Comparison of ENCODE assay signal across 23 cellular contexts in genomic region chr2:233611284-233611683, GRCh38. TPM values are rescaled to one million over a fixed set of nuclear protein-coding genes. Genes with fewer than 3 reads are reported as not detected.
DNase-seq lines count a peak whose midpoint lies in the region; ATAC-seq, FAIRE-seq and TF ChIP-seq lines count a peak whose summit lies in the region.
"Had no signal": no experiment of that assay in that cellular context is flagged by ENCODE, and none has a peak within 500 bp of the region (broad histone marks: within the 10 kb centered on the region; RNA-seq: fewer than 3 reads in every experiment).

No MANE protein-coding gene starts in this region.

- in situ Hi-C loops in HepG2 (cut with HindIII; ENCODE audit: extremely low pct_ligation_motif_present, low pct_unique_long_range_greater_than_20kb): no loop called here
- in situ Hi-C loops in K562 (cut with MboI): no loop called here

- no peaks in the 10 kb centered on the region for H4K20me1 ChIP-seq in HepG2 (ENCODE audit: insufficient read depth, low read length)
- no peaks in the 10 kb centered on the region for H4K20me1 ChIP-seq in K562 (replicated peaks; ENCODE audit: control insufficient read depth, insufficient read depth, low read length)
- H4K20me1 ChIP-seq: BLaER1 had no signal

- peak; percentile 19 for DNase-seq in HepG2 (ENCODE audit: low spot score)
- no peak for DNase-seq in right lobe of liver
- DNase-seq in K562 (ENCODE audit: extremely low read depth in 1 of 4, low spot score in 3 of 4): no peak
- no peak for DNase-seq in NCI-H1048 (lab: John Stamatoyannopoulos, UW)
- DNase-seq in Caco-2: no peak
- DNase-seq: ACHN; BE2C; C1 segment of cervical spinal cord; Calu3; CD4-positive, alpha-beta memory T cell; CD4-positive, CD25-positive, alpha-beta regulatory T cell; CD8-positive, alpha-beta memory T cell; DMS79 treated with DMSO at 0.1 percent for 48 hours; GF-D8 had no signal

- TF ChIP-seq CTCF in HepG2 (CRISPR knock-in tag; IDR thresholded peaks at IDR 0.05): no peak
- no peak for TF ChIP-seq CTCF in right lobe of liver (IDR thresholded peaks at IDR 0.05)
- no peak for TF ChIP-seq CTCF in K562 (IDR thresholded peaks at IDR 0.05 in 2 of 3, conservative IDR thresholded peaks at IDR 0.05 in 1 of 3; ENCODE audit: insufficient read depth in 2 of 3, low read depth in 1 of 3, low read length in 3 of 3)
- TF ChIP-seq CTCF in Caco-2 (IDR thresholded peaks at IDR 0.05; ENCODE audit: insufficient read depth in 1 of 2, low read depth in 1 of 2, low read length in 1 of 2, severe bottlenecking in 1 of 2, unreplicated experiment in 1 of 2): no peak

- H3K4me3 ChIP-seq in HepG2 (replicated peaks in 1 of 3; ENCODE audit: insufficient read depth in 1 of 3, low read depth in 2 of 3, low read length in 3 of 3): no peak overlapping the region
- no peak overlapping the region for H3K4me3 ChIP-seq in right lobe of liver
- no peak overlapping the region for H3K4me3 ChIP-seq in K562
- no peak overlapping the region for H3K4me3 ChIP-seq in Caco-2 (ENCODE audit: low read depth, low read length)
- H3K4me3 ChIP-seq: BLaER1 had no signal

- H3K79me2 ChIP-seq in HepG2 (ENCODE audit: insufficient read depth, low read length) (no peaks in the 10 kb centered on the region), K562 (ENCODE audit: control insufficient read depth, insufficient read depth, low read length) (no peaks in the 10 kb centered on the region)

- TF ChIP-seq POLR2A in HepG2 (IDR thresholded peaks at IDR 0.05; ENCODE audit: insufficient read depth in 1 of 2, low read depth in 2 of 2, low read length in 2 of 2) (no peak), right lobe of liver (IDR thresholded peaks at IDR 0.05) (no peak), K562 (conservative IDR thresholded peaks at IDR 0.05) (no peak)

- BruUV-seq in HepG2 (replicated peaks; lab: Mats Ljungman, UMichigan): no TSS peak
- no TSS peak for BruUV-seq in K562 (replicated peaks; lab: Mats Ljungman, UMichigan)
- no TSS peak for BruUV-seq in Caco-2 (replicated peaks; lab: Mats Ljungman, UMichigan)

- H3K9me1 ChIP-seq in K562 (ENCODE audit: control insufficient read depth, insufficient read depth, low read length): no peaks in the 10 kb centered on the region

- no peaks in the 10 kb centered on the region for H3K4me1 Mint-ChIP-seq in Caco-2 (ENCODE audit: low read depth, unreplicated experiment)
- H3K4me1 Mint-ChIP-seq: CD14-positive monocyte; CD4-positive, alpha-beta memory T cell; CD4-positive, CD25-positive, alpha-beta regulatory T cell; CD8-positive, alpha-beta memory T cell had no signal

- H3K27ac ChIP-seq in HepG2 (ENCODE audit: extremely low read length, insufficient read depth, low read length): no peak overlapping the region
- H3K27ac ChIP-seq in right lobe of liver: no peak overlapping the region
- no peak overlapping the region for H3K27ac ChIP-seq in K562 (ENCODE audit: extremely low read depth, low read depth, low read length)
- H3K27ac ChIP-seq: 22Rv1, BLaER1 had no signal

- FAIRE-seq in HepG2 (lab: Jason Lieb, UNC) (no peak), K562 (lab: Jason Lieb, UNC) (no peak)
- FAIRE-seq: G401.6, GM12891, GM19239 had no signal

- H2AFZ ChIP-seq in HepG2 (ENCODE audit: low read length) (no peak overlapping the region), K562 (ENCODE audit: low read depth, low read length) (no peak overlapping the region)

- no peaks in the 10 kb centered on the region for H3K36me3 Mint-ChIP-seq in Caco-2 (ENCODE audit: insufficient read depth, unreplicated experiment)
- H3K36me3 Mint-ChIP-seq: CD14-positive monocyte; CD4-positive, CD25-positive, alpha-beta regulatory T cell had no signal

- intact Hi-C loops in HepG2 (cut with micrococcal nuclease; ENCODE audit: unreplicated experiment): no loop called here
- intact Hi-C loops in right lobe of liver (cut with DNase I): no loop called here
- intact Hi-C loops in K562 (cut with micrococcal nuclease): no loop called here
- intact Hi-C loops in Caco-2 (cut with micrococcal nuclease; ENCODE audit: unreplicated experiment): no loop called here

- no peaks in the 10 kb centered on the region for H3K4me1 ChIP-seq in HepG2 (ENCODE audit: insufficient read depth, low read length)
- H3K4me1 ChIP-seq in right lobe of liver: peaks cover 0 to 12% (median 5%) of the 10 kb centered on the region in 4 donors
- no peaks in the 10 kb centered on the region for H3K4me1 ChIP-seq in K562 (replicated peaks in 1 of 2; ENCODE audit: control insufficient read depth in 2 of 2, insufficient read depth in 2 of 2, low read length in 2 of 2)
- H3K4me1 ChIP-seq in Caco-2: no peaks in the 10 kb centered on the region
- H3K4me1 ChIP-seq: BE2C, BLaER1 had no signal

- H3K4me2 ChIP-seq in HepG2 (ENCODE audit: low read depth, low read length): no peak overlapping the region
- no peak overlapping the region for H3K4me2 ChIP-seq in K562 (ENCODE audit: insufficient read depth, low read length)
- H3K4me2 ChIP-seq: BLaER1 had no signal

- H3K36me3 ChIP-seq in HepG2 (replicated peaks in 1 of 2; ENCODE audit: control insufficient read depth in 1 of 2, insufficient read depth in 2 of 2, low read length in 2 of 2): no peaks in the 10 kb centered on the region
- no peaks in the 10 kb centered on the region for H3K36me3 ChIP-seq in right lobe of liver
- H3K36me3 ChIP-seq in K562 (ENCODE audit: control insufficient read depth, insufficient read depth, low read length): no peaks in the 10 kb centered on the region
- no peaks in the 10 kb centered on the region for H3K36me3 ChIP-seq in Caco-2 (ENCODE audit: control insufficient read depth, insufficient read depth, low read length)
- H3K36me3 ChIP-seq: BE2C, BLaER1 had no signal

- no peak for ATAC-seq in HepG2
- ATAC-seq in right lobe of liver: no peak
- ATAC-seq in K562: no peak

- no peaks in the 10 kb centered on the region for H3K27me3 ChIP-seq in HepG2 (ENCODE audit: control insufficient read depth in 1 of 2, insufficient read depth in 2 of 2, low read length in 2 of 2)
- no peaks in the 10 kb centered on the region for H3K27me3 ChIP-seq in right lobe of liver
- H3K27me3 ChIP-seq in K562 (ENCODE audit: control insufficient read depth in 2 of 2, insufficient read depth in 2 of 2, low read length in 2 of 2): no peaks in the 10 kb centered on the region
- no peaks in the 10 kb centered on the region for H3K27me3 ChIP-seq in Caco-2 (replicated peaks; ENCODE audit: control insufficient read depth, insufficient read depth, low read length)
- H3K27me3 ChIP-seq: BE2C, BLaER1 had no signal

- no peak overlapping the region for H3K4me3 Mint-ChIP-seq in Caco-2 (ENCODE audit: unreplicated experiment)
- H3K4me3 Mint-ChIP-seq: CD14-positive monocyte; CD4-positive, alpha-beta memory T cell; CD4-positive, CD25-positive, alpha-beta regulatory T cell; CD8-positive, alpha-beta memory T cell had no signal

- H3K9ac ChIP-seq in HepG2 (ENCODE audit: insufficient read depth, low read depth, low read length) (no peak overlapping the region), K562 (ENCODE audit: insufficient read depth in 1 of 2, low read depth in 2 of 2, low read length in 2 of 2) (no peak overlapping the region)
- H3K9ac ChIP-seq: BLaER1 had no signal

- POLR2A ChIA-PET in HepG2 (lab: Yijun Ruan, JAX): no interaction called here
- POLR2A ChIA-PET in K562 (lab: Yijun Ruan, JAX): no interaction called here
- POLR2A ChIA-PET in Caco-2 (lab: Charles Lee): no interaction called here

- CTCF ChIA-PET in HepG2 (lab: Yijun Ruan, JAX; ENCODE audit: low intra/inter-chr PET ratio, low total read pairs): no interaction called here
- CTCF ChIA-PET in K562 (lab: Yijun Ruan, JAX; ENCODE audit: low intra/inter-chr PET ratio): no interaction called here
- CTCF ChIA-PET in Caco-2 (lab: Charles Lee): no interaction called here

- no peak for TF ChIP-seq EP300 in HepG2 (IDR thresholded peaks at IDR 0.05; ENCODE audit: low read depth in 2 of 2, low read length in 2 of 2)
- TF ChIP-seq EP300 in HepG2 (CRISPR knock-in tag; IDR thresholded peaks at IDR 0.05; ENCODE audit: borderline replicate concordance): no peak
- TF ChIP-seq EP300 in K562 (IDR thresholded peaks at IDR 0.05; ENCODE audit: low read length): no peak

- no peak overlapping the region for H3K27ac Mint-ChIP-seq in Caco-2 (ENCODE audit: unreplicated experiment)
- H3K27ac Mint-ChIP-seq: CD14-positive monocyte; CD4-positive, alpha-beta memory T cell; CD4-positive, CD25-positive, alpha-beta regulatory T cell; CD8-positive, alpha-beta memory T cell had no signal

- 4% methylated on average over 4 of the region's 4 CpGs for WGBS in HepG2 (ENCODE audit: low lambda C conversion rate)
- WGBS in right lobe of liver (ENCODE audit: insufficient coverage, low coverage, low lambda C conversion rate, missing lambda C conversion rate): 57% methylated on average over 4 of the region's 4 CpGs
- 8% methylated on average over 4 of the region's 4 CpGs for WGBS in K562 (ENCODE audit: insufficient coverage, low coverage, missing lambda C conversion rate)

- peaks cover 28% of the 10 kb centered on the region for H3K9me3 Mint-ChIP-seq in Caco-2 (ENCODE audit: unreplicated experiment)

- H3K27me3 Mint-ChIP-seq in Caco-2 (ENCODE audit: insufficient read depth, unreplicated experiment): no peaks in the 10 kb centered on the region

- H3K9me3 ChIP-seq in HepG2 (ENCODE audit: low read length) (no peaks in the 10 kb centered on the region), right lobe of liver (no peaks in the 10 kb centered on the region), K562 (replicated peaks; ENCODE audit: control insufficient read depth, insufficient read depth, low read depth, low read length) (no peaks in the 10 kb centered on the region), Caco-2 (no peaks in the 10 kb centered on the region)

- no peak for TF ChIP-seq RAD21 in HepG2 (CRISPR knock-in tag; IDR thresholded peaks at IDR 0.05)
- TF ChIP-seq RAD21 in K562 (CRISPR knock-in tag; conservative IDR thresholded peaks at IDR 0.05 in 1 of 2, IDR thresholded peaks at IDR 0.05 in 1 of 2): no peak

RNA-seq across cellular contexts. Expression of gene UGT1A8, which starts 6.1 kb away (rescaled TPM):
- not detected in 2 replicates for total RNA-seq in HepG2 (2016; rRNA removed; fragmentation: Illumina TruSeq; extraction: Trizol)
- total RNA-seq in HepG2 (2016; cell fraction: cytosol; rRNA removed; fragmentation: Illumina TruSeq; extraction: Trizol; ENCODE audit: low read depth): not detected in 2 replicates
- not detected in 2 replicates for total RNA-seq in HepG2 (2016; cell fraction: insoluble cytoplasmic fraction; rRNA removed; fragmentation: Illumina TruSeq; extraction: Trizol)
- total RNA-seq in HepG2 (2016; cell fraction: membrane; rRNA removed; fragmentation: Illumina TruSeq; extraction: Trizol): not detected in 2 replicates
- total RNA-seq in HepG2 (2016; cell fraction: nucleus; rRNA removed; fragmentation: Illumina TruSeq; extraction: Trizol): not detected in 2 replicates
- not detected in 2 replicates for polyA plus RNA-seq in HepG2 (2011; rRNA removed)
- not detected in 2 replicates for polyA plus RNA-seq in HepG2 (2011; cell fraction: cytosol; rRNA removed)
- polyA plus RNA-seq in HepG2 (2011; cell fraction: nucleus; rRNA removed): not detected in 2 replicates
- polyA plus RNA-seq in HepG2 (2012): not detected in 2 replicates
- polyA plus RNA-seq in HepG2 (2016; cell fraction: cytosol; fragmentation: Illumina TruSeq; extraction: Trizol; ENCODE audit: low read depth): not detected in 2 replicates
- not detected in 2 replicates for polyA plus RNA-seq in HepG2 (2016; cell fraction: insoluble cytoplasmic fraction; fragmentation: Illumina TruSeq; extraction: Trizol; ENCODE audit: low read depth)
- not detected in 2 replicates for polyA plus RNA-seq in HepG2 (2016; cell fraction: membrane; fragmentation: Illumina TruSeq; extraction: Trizol; ENCODE audit: low read depth)
- polyA plus RNA-seq in HepG2 (2016; cell fraction: nucleus; fragmentation: Illumina TruSeq; extraction: Trizol; ENCODE audit: insufficient read depth, low read depth): not detected in 2 replicates
- polyA minus RNA-seq in HepG2 (2011; rRNA and poly(A)+ RNA removed; ENCODE audit: low replicate concordance): not detected in 2 replicates
- not detected in 2 replicates for polyA minus RNA-seq in HepG2 (2011; cell fraction: cytosol; rRNA and poly(A)+ RNA removed)
- polyA minus RNA-seq in HepG2 (2011; cell fraction: nucleus; rRNA and poly(A)+ RNA removed): not detected in 2 replicates
- total RNA-seq in right lobe of liver: 1 to 10 TPM in 3 of 6 experiments, under 1 TPM in 3; 0.51 to 3.8 (median 1.7) TPM
- total RNA-seq in K562 (2011; cell fraction: chromatin; rRNA removed; ENCODE audit: low replicate concordance): 0.23 and 0.39 TPM in 2 replicates
- total RNA-seq in K562 (2011; cell fraction: nucleolus; rRNA removed): 0.26 TPM in 1 of 2 replicates, not detected in the other
- 0.22 TPM in 1 of 2 replicates, not detected in the other for total RNA-seq in K562 (2011; cell fraction: nucleoplasm; rRNA removed)
- total RNA-seq in K562 (2014; rRNA removed): not detected in 2 replicates
- not detected in 2 replicates for total RNA-seq in K562 (2014; rRNA removed; fragmentation: Illumina TruSeq; extraction: Trizol)
- 0.04 TPM in 1 of 2 replicates, not detected in the other for total RNA-seq in K562 (2015; rRNA removed; fragmentation: Illumina TruSeq; extraction: Trizol)
- total RNA-seq in K562 (2021): not detected in 2 replicates
- not detected in 2 replicates for polyA plus RNA-seq in K562 (2011; rRNA removed)
- polyA plus RNA-seq in K562 (2011; cell fraction: cytosol; rRNA removed): not detected in 2 replicates
- not detected in 2 replicates for polyA plus RNA-seq in K562 (2011; cell fraction: nucleus; rRNA removed)
- not detected in 2 replicates for polyA plus RNA-seq in K562 (2012)
- not detected in 2 replicates for polyA plus RNA-seq in K562 (2014; fragmentation: Illumina TruSeq; extraction: Trizol)
- not detected for polyA plus RNA-seq in K562 (2014; fragmentation: Nextera tagmentation; extraction: Ambion mirVana)
- not detected in 2 replicates for polyA plus RNA-seq in K562 (2014; rRNA removed)
- 0.06 TPM in 1 of 2 replicates, not detected in the other for polyA minus RNA-seq in K562 (2011; rRNA and poly(A)+ RNA removed)
- not detected in 2 replicates for polyA minus RNA-seq in K562 (2011; cell fraction: cytosol; rRNA and poly(A)+ RNA removed)
- not detected in 2 replicates for polyA minus RNA-seq in K562 (2011; cell fraction: nucleus; rRNA and poly(A)+ RNA removed)
- 0.14 and 0.50 TPM in 2 replicates for total RNA-seq in Caco-2 (2022)
- total RNA-seq: A172; A673; Calu3; CD4-positive, alpha-beta memory T cell; CD4-positive, CD25-positive, alpha-beta regulatory T cell; CD8-positive, alpha-beta memory T cell had no signal
- polyA plus RNA-seq: AG04450; CD14-positive monocyte; CD4-positive, alpha-beta memory T cell; CD4-positive, CD25-positive, alpha-beta regulatory T cell; CD8-positive, alpha-beta memory T cell had no signal

RNA-seq across cellular contexts. Expression of gene UGT1A10, which starts 25.0 kb away (rescaled TPM):
- total RNA-seq in HepG2 (2016; rRNA removed; fragmentation: Illumina TruSeq; extraction: Trizol) (0.10 TPM in 1 of 2 replicates, not detected in the other), right lobe of liver (under 1 TPM in 1 of 6 experiments, not detected in 5; 0.11 TPM), K562 (2014; rRNA removed) (not detected in 2 replicates), K562 (2014; rRNA removed; fragmentation: Illumina TruSeq; extraction: Trizol) (not detected in 2 replicates), K562 (2015; rRNA removed; fragmentation: Illumina TruSeq; extraction: Trizol) (not detected in 2 replicates), K562 (2021) (not detected in 2 replicates), Caco-2 (2022) (0.77 and 1.0 TPM in 2 replicates)
- not detected in 2 replicates for total RNA-seq in HepG2 (2016; cell fraction: cytosol; rRNA removed; fragmentation: Illumina TruSeq; extraction: Trizol; ENCODE audit: low read depth)
- total RNA-seq in HepG2 (2016; cell fraction: insoluble cytoplasmic fraction; rRNA removed; fragmentation: Illumina TruSeq; extraction: Trizol): not detected in 2 replicates
- not detected in 2 replicates for total RNA-seq in HepG2 (2016; cell fraction: membrane; rRNA removed; fragmentation: Illumina TruSeq; extraction: Trizol)
- not detected in 2 replicates for total RNA-seq in HepG2 (2016; cell fraction: nucleus; rRNA removed; fragmentation: Illumina TruSeq; extraction: Trizol)
- polyA plus RNA-seq in HepG2 (2011; rRNA removed) (0.07 TPM in 1 of 2 replicates, not detected in the other), K562 (2011; rRNA removed) (not detected in 2 replicates), K562 (2014; fragmentation: Illumina TruSeq; extraction: Trizol) (not detected in 2 replicates), K562 (2014; fragmentation: Nextera tagmentation; extraction: Ambion mirVana) (not detected), K562 (2014; rRNA removed) (not detected in 2 replicates)
- not detected in 2 replicates for polyA plus RNA-seq in HepG2 (2011; cell fraction: cytosol; rRNA removed)
- polyA plus RNA-seq in HepG2 (2011; cell fraction: nucleus; rRNA removed): not detected in 2 replicates
- not detected in 2 replicates for polyA plus RNA-seq in HepG2 (2012)
- polyA plus RNA-seq in HepG2 (2016; cell fraction: cytosol; fragmentation: Illumina TruSeq; extraction: Trizol; ENCODE audit: low read depth): not detected in 2 replicates
- polyA plus RNA-seq in HepG2 (2016; cell fraction: insoluble cytoplasmic fraction; fragmentation: Illumina TruSeq; extraction: Trizol; ENCODE audit: low read depth): not detected in 2 replicates
- polyA plus RNA-seq in HepG2 (2016; cell fraction: membrane; fragmentation: Illumina TruSeq; extraction: Trizol; ENCODE audit: low read depth): not detected in 2 replicates
- not detected in 2 replicates for polyA plus RNA-seq in HepG2 (2016; cell fraction: nucleus; fragmentation: Illumina TruSeq; extraction: Trizol; ENCODE audit: insufficient read depth, low read depth)
- not detected in 2 replicates for polyA minus RNA-seq in HepG2 (2011; rRNA and poly(A)+ RNA removed; ENCODE audit: low replicate concordance)
- not detected in 2 replicates for polyA minus RNA-seq in HepG2 (2011; cell fraction: cytosol; rRNA and poly(A)+ RNA removed)
- polyA minus RNA-seq in HepG2 (2011; cell fraction: nucleus; rRNA and poly(A)+ RNA removed): not detected in 2 replicates
- 0.23 and 0.70 TPM in 2 replicates for total RNA-seq in K562 (2011; cell fraction: chromatin; rRNA removed; ENCODE audit: low replicate concordance)
- not detected in 2 replicates for total RNA-seq in K562 (2011; cell fraction: nucleolus; rRNA removed)
- total RNA-seq in K562 (2011; cell fraction: nucleoplasm; rRNA removed): 0.31 TPM in 1 of 2 replicates, not detected in the other
- polyA plus RNA-seq in K562 (2011; cell fraction: cytosol; rRNA removed): not detected in 2 replicates
- 0.07 and 0.14 TPM in 2 replicates for polyA plus RNA-seq in K562 (2011; cell fraction: nucleus; rRNA removed)
- 0.04 TPM in 2 replicates for polyA plus RNA-seq in K562 (2012)
- polyA minus RNA-seq in K562 (2011; rRNA and poly(A)+ RNA removed): not detected in 2 replicates
- not detected in 2 replicates for polyA minus RNA-seq in K562 (2011; cell fraction: cytosol; rRNA and poly(A)+ RNA removed)
- 0.22 TPM in 1 of 2 replicates, not detected in the other for polyA minus RNA-seq in K562 (2011; cell fraction: nucleus; rRNA and poly(A)+ RNA removed)
- total RNA-seq: A172; A673; CD4-positive, alpha-beta memory T cell; CD4-positive, CD25-positive, alpha-beta regulatory T cell; CD8-positive, alpha-beta memory T cell had no signal
- polyA plus RNA-seq: AG04450; CD14-positive monocyte; CD4-positive, alpha-beta memory T cell; CD4-positive, CD25-positive, alpha-beta regulatory T cell; CD8-positive, alpha-beta memory T cell had no signal

RNA-seq across cellular contexts. Expression of gene USP40, which starts 44.7 kb away (rescaled TPM):
- 41.0 and 57.2 TPM in 2 replicates for total RNA-seq in HepG2 (2016; rRNA removed; fragmentation: Illumina TruSeq; extraction: Trizol)
- total RNA-seq in HepG2 (2016; cell fraction: cytosol; rRNA removed; fragmentation: Illumina TruSeq; extraction: Trizol; ENCODE audit: low read depth): 7.5 and 8.1 TPM in 2 replicates
- 39.8 and 59.3 TPM in 2 replicates for total RNA-seq in HepG2 (2016; cell fraction: insoluble cytoplasmic fraction; rRNA removed; fragmentation: Illumina TruSeq; extraction: Trizol)
- total RNA-seq in HepG2 (2016; cell fraction: membrane; rRNA removed; fragmentation: Illumina TruSeq; extraction: Trizol): 27.5 and 30.2 TPM in 2 replicates
- total RNA-seq in HepG2 (2016; cell fraction: nucleus; rRNA removed; fragmentation: Illumina TruSeq; extraction: Trizol): 63.3 and 74.1 TPM in 2 replicates
- polyA plus RNA-seq in HepG2 (2011; rRNA removed): 40.2 and 46.3 TPM in 2 replicates
- 27.0 and 32.9 TPM in 2 replicates for polyA plus RNA-seq in HepG2 (2011; cell fraction: cytosol; rRNA removed)
- 145 and 189 TPM in 2 replicates for polyA plus RNA-seq in HepG2 (2011; cell fraction: nucleus; rRNA removed)
- 20.5 and 28.6 TPM in 2 replicates for polyA plus RNA-seq in HepG2 (2012)
- 6.2 and 6.8 TPM in 2 replicates for polyA plus RNA-seq in HepG2 (2016; cell fraction: cytosol; fragmentation: Illumina TruSeq; extraction: Trizol; ENCODE audit: low read depth)
- 27.9 and 31.8 TPM in 2 replicates for polyA plus RNA-seq in HepG2 (2016; cell fraction: insoluble cytoplasmic fraction; fragmentation: Illumina TruSeq; extraction: Trizol; ENCODE audit: low read depth)
- polyA plus RNA-seq in HepG2 (2016; cell fraction: membrane; fragmentation: Illumina TruSeq; extraction: Trizol; ENCODE audit: low read depth): 12.5 and 13.0 TPM in 2 replicates
- 50.8 and 60.6 TPM in 2 replicates for polyA plus RNA-seq in HepG2 (2016; cell fraction: nucleus; fragmentation: Illumina TruSeq; extraction: Trizol; ENCODE audit: insufficient read depth, low read depth)
- polyA minus RNA-seq in HepG2 (2011; rRNA and poly(A)+ RNA removed; ENCODE audit: low replicate concordance): 22.3 and 75.9 TPM in 2 replicates
- 21.5 and 24.6 TPM in 2 replicates for polyA minus RNA-seq in HepG2 (2011; cell fraction: cytosol; rRNA and poly(A)+ RNA removed)
- polyA minus RNA-seq in HepG2 (2011; cell fraction: nucleus; rRNA and poly(A)+ RNA removed): 177 and 180 TPM in 2 replicates
- total RNA-seq in right lobe of liver: 10 to 100 TPM; 19.9 to 38.8 (median 27.0) TPM
- total RNA-seq in K562 (2011; cell fraction: chromatin; rRNA removed; ENCODE audit: low replicate concordance): 44.7 and 124 TPM in 2 replicates
- 12.0 and 15.0 TPM in 2 replicates for total RNA-seq in K562 (2011; cell fraction: nucleolus; rRNA removed)
- 32.2 and 35.7 TPM in 2 replicates for total RNA-seq in K562 (2011; cell fraction: nucleoplasm; rRNA removed)
- total RNA-seq in K562 (2014; rRNA removed): 8.5 and 11.3 TPM in 2 replicates
- 12.8 and 14.8 TPM in 2 replicates for total RNA-seq in K562 (2014; rRNA removed; fragmentation: Illumina TruSeq; extraction: Trizol)
- total RNA-seq in K562 (2015; rRNA removed; fragmentation: Illumina TruSeq; extraction: Trizol): 12.2 and 12.8 TPM in 2 replicates
- total RNA-seq in K562 (2021): 12.9 and 13.1 TPM in 2 replicates
- polyA plus RNA-seq in K562 (2011; rRNA removed): 15.0 TPM in 2 replicates
- 11.5 and 15.8 TPM in 2 replicates for polyA plus RNA-seq in K562 (2011; cell fraction: cytosol; rRNA removed)
- 49.5 and 56.9 TPM in 2 replicates for polyA plus RNA-seq in K562 (2011; cell fraction: nucleus; rRNA removed)
- polyA plus RNA-seq in K562 (2012): 9.3 and 14.8 TPM in 2 replicates
- 9.3 and 10.6 TPM in 2 replicates for polyA plus RNA-seq in K562 (2014; fragmentation: Illumina TruSeq; extraction: Trizol)
- 1 to 10 TPM; 5.5 to 7.9 TPM for polyA plus RNA-seq in K562 (2014; fragmentation: Nextera tagmentation; extraction: Ambion mirVana)
- polyA plus RNA-seq in K562 (2014; rRNA removed): 9.0 and 9.3 TPM in 2 replicates
- 33.1 and 38.1 TPM in 2 replicates for polyA minus RNA-seq in K562 (2011; rRNA and poly(A)+ RNA removed)
- polyA minus RNA-seq in K562 (2011; cell fraction: cytosol; rRNA and poly(A)+ RNA removed): 7.1 and 8.9 TPM in 2 replicates
- 21.0 and 39.4 TPM in 2 replicates for polyA minus RNA-seq in K562 (2011; cell fraction: nucleus; rRNA and poly(A)+ RNA removed)
- 27.4 and 27.8 TPM in 2 replicates for total RNA-seq in Caco-2 (2022)

Comparison
In these comparisons a context has a peak if more than half of its experiments do, and no peak if none do; other contexts are left out.
1. Of the 241 proteins assayed by ChIP-seq in both HepG2 and K562: peak only in HepG2: none; only in K562: none; in both: MAFF, MAFG and MAFK; in neither: 238.